In genomic region chr3:183491109-183491922, GRCh38 we compare ENCODE assay signal across 15 cellular contexts.
DNase-seq lines count a peak whose midpoint lies in the region; ATAC-seq and TF ChIP-seq lines count a peak whose summit lies in the region.
"Had no signal": no experiment of that assay in that cellular context is flagged by ENCODE, and none has a peak within 500 bp of the region (broad histone marks: within the 10 kb centered on the region; RNA-seq: fewer than 3 reads in every experiment).

No MANE protein-coding gene starts in this region.

- H3K9me3 Mint-ChIP-seq in activated T-cell treated with anti-CD3 and anti-CD28 coated beads, Interleukin-2, amount 50 U/mL, for 24 hours = no peaks in the 10 kb centered on the region
- no peaks in the 10 kb centered on the region for H3K9me3 Mint-ChIP-seq in activated T-cell treated with anti-CD3 and anti-CD28 coated beads, Interleukin-2, amount 50 U/mL, for 72 hours
- no peaks in the 10 kb centered on the region for H3K9me3 Mint-ChIP-seq in stimulated activated memory B cell treated with anti-CD40 and anti-IgM and Interleukin-4, amounts not matched to agents 10 μg/mL and 1 μg/mL and 100 μg/mL, for 72 hours
- H3K9me3 Mint-ChIP-seq: activated CD4-positive, alpha-beta memory T cell treated with anti-CD3 and anti-CD28 coated beads for 36 hours; dendritic cell treated with granulocyte-macrophage colony-stimulating factor and Interleukin-4, amounts not matched to agents 40 ng/mL and 50 ng/mL, for 4 days had no signal

- peaks cover 8% of the 10 kb centered on the region for H3K4me1 Mint-ChIP-seq in activated T-cell treated with anti-CD3 and anti-CD28 coated beads, Interleukin-2, amount 50 U/mL, for 24 hours (ENCODE audit: low read depth)
- peaks cover 8% of the 10 kb centered on the region for H3K4me1 Mint-ChIP-seq in activated T-cell treated with anti-CD3 and anti-CD28 coated beads, Interleukin-2, amount 50 U/mL, for 72 hours (ENCODE audit: low read depth)
- H3K4me1 Mint-ChIP-seq in stimulated activated memory B cell treated with anti-CD40 and anti-IgM and Interleukin-4, amounts not matched to agents 10 μg/mL and 1 μg/mL and 100 μg/mL, for 72 hours = peaks cover 8% of the 10 kb centered on the region

- peak overlapping the region; percentile 68 for H3K27ac ChIP-seq in VCaP
- H3K27ac ChIP-seq: tibial nerve had no signal

- no peaks in the 10 kb centered on the region for H3K27me3 Mint-ChIP-seq in activated T-cell treated with anti-CD3 and anti-CD28 coated beads, Interleukin-2, amount 50 U/mL, for 24 hours
- no peaks in the 10 kb centered on the region for H3K27me3 Mint-ChIP-seq in activated T-cell treated with anti-CD3 and anti-CD28 coated beads, Interleukin-2, amount 50 U/mL, for 72 hours (ENCODE audit: low read depth)
- no peaks in the 10 kb centered on the region for H3K27me3 Mint-ChIP-seq in stimulated activated memory B cell treated with anti-CD40 and anti-IgM and Interleukin-4, amounts not matched to agents 10 μg/mL and 1 μg/mL and 100 μg/mL, for 72 hours
- H3K27me3 Mint-ChIP-seq: activated CD4-positive, alpha-beta memory T cell treated with anti-CD3 and anti-CD28 coated beads for 36 hours; dendritic cell treated with granulocyte-macrophage colony-stimulating factor and Interleukin-4, amounts not matched to agents 40 ng/mL and 50 ng/mL, for 4 days had no signal

- DNase-seq in activated T-cell treated with anti-CD3 and anti-CD28 coated beads, Interleukin-2, amount 50 U/mL, for 24 hours = peak; percentile 18
- no peak for DNase-seq in activated T-cell treated with anti-CD3 and anti-CD28 coated beads, Interleukin-2, amount 50 U/mL, for 72 hours
- DNase-seq in islet precursor cell (peak; percentile 29), COR-L47 (lab: John Stamatoyannopoulos, UW) (no peak), GM13977 (ENCODE audit: low spot score) (no peak), sciatic nerve (ENCODE audit: low spot score) (no peak)
- DNase-seq: activated CD4-positive, alpha-beta memory T cell treated with anti-CD3 and anti-CD28 coated beads for 36 hours; activated gamma-delta T cell; Caco-2; hypothalamus; stimulated activated CD4-positive, alpha-beta T cell treated with anti-CD3 and anti-CD28 coated beads, Interleukin-4, amount 100 ng/mL, for 24 hours had no signal

- TF ChIP-seq CTCF in VCaP (conservative IDR thresholded peaks at IDR 0.05) = no peak
- TF ChIP-seq CTCF in GM13977 (IDR thresholded peaks at IDR 0.05; ENCODE audit: extremely low read depth, insufficient read depth, missing control alignments) = no peak

- H3K27ac Mint-ChIP-seq in activated T-cell treated with anti-CD3 and anti-CD28 coated beads, Interleukin-2, amount 50 U/mL, for 24 hours = peak overlapping the region; percentile 37
- H3K27ac Mint-ChIP-seq in activated T-cell treated with anti-CD3 and anti-CD28 coated beads, Interleukin-2, amount 50 U/mL, for 72 hours = no peak overlapping the region
- peak overlapping the region; percentile 44 for H3K27ac Mint-ChIP-seq in stimulated activated memory B cell treated with anti-CD40 and anti-IgM and Interleukin-4, amounts not matched to agents 10 μg/mL and 1 μg/mL and 100 μg/mL, for 72 hours
- H3K27ac Mint-ChIP-seq: activated CD4-positive, alpha-beta memory T cell treated with anti-CD3 and anti-CD28 coated beads for 36 hours; dendritic cell treated with granulocyte-macrophage colony-stimulating factor and Interleukin-4, amounts not matched to agents 40 ng/mL and 50 ng/mL, for 4 days had no signal

- in situ Hi-C loops in GM13977 (cut with MboI; ENCODE audit: low pct_unique_long_range_greater_than_20kb, low sequenced_read_pairs, unreplicated experiment) = no loop called here

- no peak for ATAC-seq in activated T-cell treated with anti-CD3 and anti-CD28 coated beads, Interleukin-2, amount 50 U/mL, for 72 hours (replicated peaks in 1 of 2)
- ATAC-seq in stimulated activated memory B cell treated with anti-CD40 and anti-IgM and Interleukin-4, amounts not matched to agents 10 μg/mL and 1 μg/mL and 100 μg/mL, for 72 hours = no peak
- no peak for ATAC-seq in sciatic nerve

- peaks cover 71% of the 10 kb centered on the region for H3K36me3 Mint-ChIP-seq in activated T-cell treated with anti-CD3 and anti-CD28 coated beads, Interleukin-2, amount 50 U/mL, for 24 hours (ENCODE audit: low read depth)
- peaks cover 9 to 20% of the 10 kb centered on the region in 2 donors for H3K36me3 Mint-ChIP-seq in activated T-cell treated with anti-CD3 and anti-CD28 coated beads, Interleukin-2, amount 50 U/mL, for 72 hours (ENCODE audit: insufficient read depth in 2 of 2)
- H3K36me3 Mint-ChIP-seq in stimulated activated memory B cell treated with anti-CD40 and anti-IgM and Interleukin-4, amounts not matched to agents 10 μg/mL and 1 μg/mL and 100 μg/mL, for 72 hours = peaks cover 44% of the 10 kb centered on the region

- H3K4me3 Mint-ChIP-seq in activated T-cell treated with anti-CD3 and anti-CD28 coated beads, Interleukin-2, amount 50 U/mL, for 24 hours = no peak overlapping the region
- H3K4me3 Mint-ChIP-seq in activated T-cell treated with anti-CD3 and anti-CD28 coated beads, Interleukin-2, amount 50 U/mL, for 72 hours = no peak overlapping the region
- H3K4me3 Mint-ChIP-seq in stimulated activated memory B cell treated with anti-CD40 and anti-IgM and Interleukin-4, amounts not matched to agents 10 μg/mL and 1 μg/mL and 100 μg/mL, for 72 hours = no peak overlapping the region
- H3K4me3 Mint-ChIP-seq: activated CD4-positive, alpha-beta memory T cell treated with anti-CD3 and anti-CD28 coated beads for 36 hours; dendritic cell treated with granulocyte-macrophage colony-stimulating factor and Interleukin-4, amounts not matched to agents 40 ng/mL and 50 ng/mL, for 4 days had no signal

- intact Hi-C loops in sciatic nerve (cut with DNase I) = no loop called here

Comparison
In these comparisons a context has a peak if more than half of its experiments do, and no peak if none do; other contexts are left out.
1. DNase-seq: peak in activated T-cell treated with anti-CD3 and anti-CD28 coated beads, Interleukin-2, amount 50 U/mL, for 24 hours (single experiment) and islet precursor cell (single experiment); none in activated T-cell treated with anti-CD3 and anti-CD28 coated beads, Interleukin-2, amount 50 U/mL, for 72 hours (0 of 2), COR-L47 (single experiment), GM13977 (single experiment) and sciatic nerve (single experiment).